Comparison of ENCODE assay signal across 1 cellular context in the genomic region with DNA sequence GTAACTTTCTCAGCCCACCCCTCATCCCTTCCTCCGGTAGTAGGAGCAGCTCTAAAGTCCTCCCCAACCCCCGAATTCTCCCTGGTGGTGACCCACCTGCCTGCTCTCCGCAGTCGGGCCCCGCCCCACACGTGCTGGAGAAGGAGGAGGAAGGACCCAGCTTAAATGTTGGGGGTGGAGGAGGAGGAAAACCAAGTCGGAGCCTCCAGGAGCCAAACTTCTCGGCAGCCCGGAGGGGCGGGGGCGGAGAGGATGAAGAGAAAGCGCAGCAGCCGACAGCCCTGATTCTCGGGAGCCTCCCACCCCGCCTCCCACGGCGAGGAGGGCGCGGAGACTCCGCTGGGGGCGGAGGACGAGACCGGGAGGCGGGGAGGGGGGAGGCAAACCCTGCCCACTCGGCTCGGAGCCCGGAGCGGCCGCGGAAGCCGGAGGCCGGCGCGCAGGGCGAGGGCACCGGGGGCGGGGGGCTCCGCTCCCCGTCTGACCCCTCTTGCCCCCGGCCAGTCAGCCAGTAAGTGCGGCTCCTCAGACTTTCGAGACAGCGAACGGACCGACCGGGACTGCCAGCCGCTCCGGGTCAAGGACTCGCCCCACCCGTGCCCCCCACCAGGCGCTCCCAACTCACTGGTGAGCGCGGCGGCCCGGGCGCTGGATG.
TF ChIP-seq lines count a peak whose summit lies in the region.

Gene TPBGL, plus strand, starts transcription at position 394 of the 655 bp plus-strand sequence. CDS start 276 bp downstream, outside the sequence.

TF ChIP-seq in HEK293, 187 proteins besides CTCF, POLR2A, EP300 and RAD21 (continued from another document and continues in another):
- TF ChIP-seq, protein P1, sequence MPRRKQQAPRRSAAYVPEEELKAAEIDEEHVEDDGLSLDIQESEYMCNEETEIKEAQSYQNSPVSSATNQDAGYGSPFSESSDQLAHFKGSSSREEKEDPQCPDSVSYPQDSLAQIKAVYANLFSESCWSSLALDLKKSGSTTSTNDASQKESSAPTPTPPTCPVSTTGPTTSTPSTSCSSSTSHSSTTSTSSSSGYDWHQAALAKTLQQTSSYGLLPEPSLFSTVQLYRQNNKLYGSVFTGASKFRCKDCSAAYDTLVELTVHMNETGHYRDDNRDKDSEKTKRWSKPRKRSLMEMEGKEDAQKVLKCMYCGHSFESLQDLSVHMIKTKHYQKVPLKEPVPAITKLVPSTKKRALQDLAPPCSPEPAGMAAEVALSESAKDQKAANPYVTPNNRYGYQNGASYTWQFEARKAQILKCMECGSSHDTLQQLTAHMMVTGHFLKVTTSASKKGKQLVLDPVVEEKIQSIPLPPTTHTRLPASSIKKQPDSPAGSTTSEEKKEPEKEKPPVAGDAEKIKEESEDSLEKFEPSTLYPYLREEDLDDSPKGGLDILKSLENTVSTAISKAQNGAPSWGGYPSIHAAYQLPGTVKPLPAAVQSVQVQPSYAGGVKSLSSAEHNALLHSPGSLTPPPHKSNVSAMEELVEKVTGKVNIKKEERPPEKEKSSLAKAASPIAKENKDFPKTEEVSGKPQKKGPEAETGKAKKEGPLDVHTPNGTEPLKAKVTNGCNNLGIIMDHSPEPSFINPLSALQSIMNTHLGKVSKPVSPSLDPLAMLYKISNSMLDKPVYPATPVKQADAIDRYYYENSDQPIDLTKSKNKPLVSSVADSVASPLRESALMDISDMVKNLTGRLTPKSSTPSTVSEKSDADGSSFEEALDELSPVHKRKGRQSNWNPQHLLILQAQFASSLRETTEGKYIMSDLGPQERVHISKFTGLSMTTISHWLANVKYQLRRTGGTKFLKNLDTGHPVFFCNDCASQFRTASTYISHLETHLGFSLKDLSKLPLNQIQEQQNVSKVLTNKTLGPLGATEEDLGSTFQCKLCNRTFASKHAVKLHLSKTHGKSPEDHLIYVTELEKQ (tag by site-specific recombination; IDR thresholded peaks at IDR 0.05; ENCODE audit: borderline replicate concordance): no peak
- TF ChIP-seq ZNF341 (tag by site-specific recombination; IDR thresholded peaks at IDR 0.05; ENCODE audit: low read depth) (no peak), ATF2 (tag by site-specific recombination; IDR thresholded peaks at IDR 0.05; ENCODE audit: low read depth) (no peak), ZNF394 (tag by site-specific recombination; IDR thresholded peaks at IDR 0.05; ENCODE audit: borderline replicate concordance) (no peak), ZNF596 (tag by site-specific recombination; IDR thresholded peaks at IDR 0.05) (no peak), ZNF776 (tag by site-specific recombination; IDR thresholded peaks at IDR 0.05; ENCODE audit: borderline replicate concordance) (no peak), ZBTB20 (tag by site-specific recombination; IDR thresholded peaks at IDR 0.05) (no peak), ZNF707 (tag by site-specific recombination; IDR thresholded peaks at IDR 0.05) (no peak), ZNF449 (tag by site-specific recombination; IDR thresholded peaks at IDR 0.05) (no peak), MEIS1 (CRISPR knock-in tag; IDR thresholded peaks at IDR 0.05; ENCODE audit: borderline replicate concordance) (no peak), ZNF692 (tag by site-specific recombination; IDR thresholded peaks at IDR 0.05) (no peak; the same call in 1 of the 2 replicates), ZSCAN4 (tag by site-specific recombination; IDR thresholded peaks at IDR 0.05) (no peak), ZBTB7A (tag by site-specific recombination; IDR thresholded peaks at IDR 0.05; ENCODE audit: low read depth) (no peak), ZNF629 (tag by site-specific recombination; IDR thresholded peaks at IDR 0.05) (no peak), ZNF610 (tag by site-specific recombination; IDR thresholded peaks at IDR 0.05; ENCODE audit: borderline replicate concordance) (no peak), ZBTB48 (tag by site-specific recombination; IDR thresholded peaks at IDR 0.05) (no peak), HIC1 (tag by site-specific recombination; IDR thresholded peaks at IDR 0.05) (no peak), ZNF398 (tag by site-specific recombination; IDR thresholded peaks at IDR 0.05) (peak; percentile 82), SCRT1 (tag by site-specific recombination; IDR thresholded peaks at IDR 0.05; ENCODE audit: borderline replicate concordance) (no peak), ZNF391 (tag by site-specific recombination; IDR thresholded peaks at IDR 0.05; ENCODE audit: borderline replicate concordance, low read depth) (no peak), ZNF18 (tag by site-specific recombination; IDR thresholded peaks at IDR 0.05) (no peak), ZNF148 (tag by site-specific recombination; IDR thresholded peaks at IDR 0.05; ENCODE audit: borderline replicate concordance) (no peak), ZSCAN5A (tag by site-specific recombination; IDR thresholded peaks at IDR 0.05) (no peak), ZNF239 (tag by site-specific recombination; IDR thresholded peaks at IDR 0.05) (no peak), KLF10 (tag by site-specific recombination; IDR thresholded peaks at IDR 0.05) (no peak), ZFP41 (tag by site-specific recombination; IDR thresholded peaks at IDR 0.05; ENCODE audit: borderline replicate concordance) (no peak), ZNF561 (tag by site-specific recombination; IDR thresholded peaks at IDR 0.05; ENCODE audit: borderline replicate concordance) (no peak), GLI2 (tag by site-specific recombination; IDR thresholded peaks at IDR 0.05; ENCODE audit: borderline replicate concordance, low read depth) (no peak), ZNF433 (tag by site-specific recombination; IDR thresholded peaks at IDR 0.05; ENCODE audit: low read depth) (no peak), ZFP69B (tag by site-specific recombination; IDR thresholded peaks at IDR 0.05) (no peak), GLIS1 (tag by site-specific recombination; IDR thresholded peaks at IDR 0.05) (peak; percentile 95), ZIC2 (tag by site-specific recombination; IDR thresholded peaks at IDR 0.05) (peak; percentile 49; the same call in 1 of the 2 replicates), ZNF670 (tag by site-specific recombination; IDR thresholded peaks at IDR 0.05; ENCODE audit: low read depth) (no peak)
